ENCODE assay signal across 7 cellular contexts in the genomic region with DNA sequence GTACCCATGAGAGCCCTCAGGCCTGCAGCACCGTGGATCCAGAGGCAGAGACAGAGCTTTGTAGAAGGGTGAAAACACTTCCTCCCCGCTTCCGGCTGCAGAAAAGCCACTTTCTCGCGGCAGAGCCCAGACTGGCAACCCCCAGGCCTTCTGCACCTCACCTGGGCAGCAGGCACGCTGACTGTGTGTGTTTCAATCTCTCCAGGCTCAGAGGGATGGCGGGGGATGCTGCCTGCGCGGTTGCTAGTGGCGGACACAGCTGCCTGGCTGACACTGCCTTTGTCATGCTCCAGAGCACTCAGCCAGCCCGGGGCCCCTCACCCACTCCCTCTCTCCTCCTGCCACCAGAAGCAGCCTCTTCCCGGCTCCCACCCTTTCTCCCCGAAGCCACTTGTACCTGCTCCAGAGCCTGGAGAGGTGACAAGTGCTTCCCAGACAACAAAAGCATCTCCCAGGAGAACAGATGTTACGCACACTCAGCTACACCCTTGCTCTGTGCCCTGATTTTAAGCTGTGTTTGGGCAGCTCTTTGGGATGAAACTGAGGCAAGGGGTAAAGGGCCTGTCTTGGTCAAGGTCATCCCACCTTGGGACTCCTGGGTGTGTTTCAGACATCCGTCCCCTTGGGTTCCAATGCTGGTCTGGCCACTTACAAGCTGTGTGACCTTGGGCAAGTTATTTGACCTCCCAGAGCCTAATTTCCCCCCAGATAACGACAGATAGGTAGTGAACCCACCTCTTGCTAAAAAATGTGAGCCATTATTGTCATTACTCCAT. TPM values are rescaled to one million over a fixed set of nuclear protein-coding genes. Genes with fewer than 3 reads are reported as not detected.
DNase-seq lines count a peak whose midpoint lies in the region; ATAC-seq and TF ChIP-seq lines count a peak whose summit lies in the region.

No MANE protein-coding gene starts in this region.

- no peaks in the 10 kb centered on the region for H3K27me3 ChIP-seq in HAP-1 (ENCODE audit: low read depth)
- H3K27me3 ChIP-seq in PC-9 (ENCODE audit: insufficient read depth, low read depth), result no peaks in the 10 kb centered on the region
- H3K27me3 ChIP-seq in liver (ENCODE audit: control insufficient read depth in 4 of 4, insufficient read depth in 4 of 4, low read length in 3 of 4), result no peaks in the 10 kb centered on the region
- H3K27me3 ChIP-seq in thymus (ENCODE audit: control insufficient read depth, insufficient read depth), result peaks cover 3% of the 10 kb centered on the region

- TF ChIP-seq CTCF in PC-9 (conservative IDR thresholded peaks at IDR 0.05), result no peak
- no peak for TF ChIP-seq CTCF in astrocyte of the cerebellum (IDR thresholded peaks at IDR 0.05; ENCODE audit: low read depth, low read length, missing control alignments)
- TF ChIP-seq CTCF in liver (IDR thresholded peaks at IDR 0.05; ENCODE audit: low read depth, low read length, missing input control), result no peak

- peak overlapping the region; percentile 94; the same call in 1 of the 2 replicates for H2AFZ ChIP-seq in PC-9

- DNase-seq in HAP-1 (ENCODE audit: low spot score in 2 of 2) (peak in 1 of 2 experiments; percentile 54), PC-9 (no peak), astrocyte of the cerebellum (ENCODE audit: low read depth) (no peak)

- no TSS peak for BruUV-seq in PC-9 (replicated peaks; lab: Mats Ljungman, UMichigan)

- H3K36me3 ChIP-seq in HAP-1 (replicated peaks) (peaks cover 12% of the 10 kb centered on the region), PC-9 (ENCODE audit: low read depth) (0 out of 2 replicates have a peak, but pooled peaks cover 5% of the 10 kb centered on the region), liver (ENCODE audit: control insufficient read depth in 4 of 4, insufficient read depth in 3 of 4, low read depth in 1 of 4, low read length in 3 of 4) (no peaks in the 10 kb centered on the region), thymus (ENCODE audit: control insufficient read depth, insufficient read depth) (peaks cover 6% of the 10 kb centered on the region)

- 80% methylated on average over 16 of the region's 16 CpGs for WGBS in liver
- 46% methylated on average over 16 of the region's 16 CpGs for WGBS in thymus

- POLR2A ChIA-PET in PC-9 (lab: Charles Lee; ENCODE audit: unreplicated experiment), result no interaction called here

- CTCF ChIA-PET in PC-9 (lab: Charles Lee), result interaction anchor here (0.5 to 0.6 kb wide), 2 partner anchors 14 to 18 kb away, joined by 3 read pairs; no protein-coding TSS in a partner anchor

- no peak for TF ChIP-seq RAD21 in liver (IDR thresholded peaks at IDR 0.05)

- H3K4me3 ChIP-seq in HAP-1 (peak overlapping the region; percentile 66), PC-9 (peak overlapping the region; percentile 87), astrocyte of the cerebellum (ENCODE audit: low read depth, low read length) (peak overlapping the region; percentile 41), liver (ENCODE audit: low read depth in 1 of 3, low read length in 3 of 3) (peak overlapping the region in 2 of 3 donors; percentile 64 to 86), thymus (ENCODE audit: low read length) (peak overlapping the region; percentile 48)

- H3K79me2 ChIP-seq in PC-9 (ENCODE audit: low read depth), result peaks cover 12% of the 10 kb centered on the region

- H3K4me1 ChIP-seq in HAP-1 (peaks cover 9% of the 10 kb centered on the region), PC-9 (replicated peaks; ENCODE audit: insufficient read depth) (peaks cover 26% of the 10 kb centered on the region), liver (ENCODE audit: control insufficient read depth in 4 of 4, insufficient read depth in 4 of 4, low read length in 3 of 4) (peaks cover 2 to 12% (median 4%) of the 10 kb centered on the region in 4 donors), thymus (ENCODE audit: control insufficient read depth, insufficient read depth, low read length) (peaks cover 12% of the 10 kb centered on the region)

- H3F3A ChIP-seq in PC-9 (ENCODE audit: insufficient read depth, low read depth), result peaks cover 31% of the 10 kb centered on the region; the same call in 1 of the 2 replicates

- H3K9me2 ChIP-seq in PC-9 (ENCODE audit: insufficient read depth), result no peaks in the 10 kb centered on the region

- peak overlapping the region; percentile 92 for H3K4me2 ChIP-seq in PC-9

- H4K20me1 ChIP-seq in PC-9 (ENCODE audit: insufficient read depth), result no peaks in the 10 kb centered on the region

- intact Hi-C loops in PC-9 (cut with micrococcal nuclease; ENCODE audit: unreplicated experiment), result loop anchor here (1.0 kb wide), 3 partner anchors 7 to 87 kb away; no protein-coding TSS in a partner anchor

- H3K27ac ChIP-seq in PC-9, result peak overlapping the region; percentile 26; the same call in 1 of the 2 replicates
- peak overlapping the region; percentile 74 to 76 for H3K27ac ChIP-seq in liver (ENCODE audit: low read depth in 1 of 2, low read length in 2 of 2)
- peak overlapping the region; percentile 80 for H3K27ac ChIP-seq in thymus (ENCODE audit: low read depth)

- H3K9me3 ChIP-seq in HAP-1 (no peaks in the 10 kb centered on the region), PC-9 (ENCODE audit: insufficient read depth, low read depth) (no peaks in the 10 kb centered on the region), liver (ENCODE audit: control insufficient read depth in 4 of 4, low read length in 3 of 4) (no peaks in the 10 kb centered on the region), thymus (ENCODE audit: control insufficient read depth) (no peaks in the 10 kb centered on the region)

- in situ Hi-C loops in HAP-1 (cut with MboI; ENCODE audit: low sequenced_read_pairs) (no loop called here), astrocyte of the cerebellum (cut with HindIII; ENCODE audit: low sequenced_read_pairs) (no loop called here)

- no peak for ATAC-seq in HG02885 (IDR thresholded peaks at IDR 0.05; ENCODE audit: poor library complexity, unreplicated experiment)
- no peak for ATAC-seq in HG03280 (IDR thresholded peaks at IDR 0.05; ENCODE audit: unreplicated experiment)

- no peak overlapping the region for H3K9ac ChIP-seq in liver (ENCODE audit: low read depth in 1 of 2, low read length in 2 of 2)

TF ChIP-seq in liver, 16 proteins besides CTCF, POLR2A, EP300 and RAD21 (continues in another document):
- TF ChIP-seq, protein P1, sequence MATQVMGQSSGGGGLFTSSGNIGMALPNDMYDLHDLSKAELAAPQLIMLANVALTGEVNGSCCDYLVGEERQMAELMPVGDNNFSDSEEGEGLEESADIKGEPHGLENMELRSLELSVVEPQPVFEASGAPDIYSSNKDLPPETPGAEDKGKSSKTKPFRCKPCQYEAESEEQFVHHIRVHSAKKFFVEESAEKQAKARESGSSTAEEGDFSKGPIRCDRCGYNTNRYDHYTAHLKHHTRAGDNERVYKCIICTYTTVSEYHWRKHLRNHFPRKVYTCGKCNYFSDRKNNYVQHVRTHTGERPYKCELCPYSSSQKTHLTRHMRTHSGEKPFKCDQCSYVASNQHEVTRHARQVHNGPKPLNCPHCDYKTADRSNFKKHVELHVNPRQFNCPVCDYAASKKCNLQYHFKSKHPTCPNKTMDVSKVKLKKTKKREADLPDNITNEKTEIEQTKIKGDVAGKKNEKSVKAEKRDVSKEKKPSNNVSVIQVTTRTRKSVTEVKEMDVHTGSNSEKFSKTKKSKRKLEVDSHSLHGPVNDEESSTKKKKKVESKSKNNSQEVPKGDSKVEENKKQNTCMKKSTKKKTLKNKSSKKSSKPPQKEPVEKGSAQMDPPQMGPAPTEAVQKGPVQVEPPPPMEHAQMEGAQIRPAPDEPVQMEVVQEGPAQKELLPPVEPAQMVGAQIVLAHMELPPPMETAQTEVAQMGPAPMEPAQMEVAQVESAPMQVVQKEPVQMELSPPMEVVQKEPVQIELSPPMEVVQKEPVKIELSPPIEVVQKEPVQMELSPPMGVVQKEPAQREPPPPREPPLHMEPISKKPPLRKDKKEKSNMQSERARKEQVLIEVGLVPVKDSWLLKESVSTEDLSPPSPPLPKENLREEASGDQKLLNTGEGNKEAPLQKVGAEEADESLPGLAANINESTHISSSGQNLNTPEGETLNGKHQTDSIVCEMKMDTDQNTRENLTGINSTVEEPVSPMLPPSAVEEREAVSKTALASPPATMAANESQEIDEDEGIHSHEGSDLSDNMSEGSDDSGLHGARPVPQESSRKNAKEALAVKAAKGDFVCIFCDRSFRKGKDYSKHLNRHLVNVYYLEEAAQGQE (IDR thresholded peaks at IDR 0.05), result no peak
- no peak for TF ChIP-seq JUND (IDR thresholded peaks at IDR 0.05)
- TF ChIP-seq HNF4G (IDR thresholded peaks at IDR 0.05), result no peak
- no peak for TF ChIP-seq EGR1 (IDR thresholded peaks at IDR 0.05; ENCODE audit: low read depth in 2 of 2)
- TF ChIP-seq YY1 (IDR thresholded peaks at IDR 0.05), result no peak
- TF ChIP-seq GABPA (IDR thresholded peaks at IDR 0.05 in 1 of 2, conservative IDR thresholded peaks at IDR 0.05 in 1 of 2), result no peak
- no peak for TF ChIP-seq RXRA (IDR thresholded peaks at IDR 0.05)
- TF ChIP-seq TAF1 (conservative IDR thresholded peaks at IDR 0.05), result no peak
- TF ChIP-seq FOXA2 (IDR thresholded peaks at IDR 0.05), result no peak
- no peak for TF ChIP-seq NR2F2 (IDR thresholded peaks at IDR 0.05)
- TF ChIP-seq FOXA1 (IDR thresholded peaks at IDR 0.05), result no peak
- no peak for TF ChIP-seq HNF4A (conservative IDR thresholded peaks at IDR 0.05)
- TF ChIP-seq, protein P2, sequence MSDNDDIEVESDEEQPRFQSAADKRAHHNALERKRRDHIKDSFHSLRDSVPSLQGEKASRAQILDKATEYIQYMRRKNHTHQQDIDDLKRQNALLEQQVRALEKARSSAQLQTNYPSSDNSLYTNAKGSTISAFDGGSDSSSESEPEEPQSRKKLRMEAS (IDR thresholded peaks at IDR 0.05), result no peak
- TF ChIP-seq SP1 (IDR thresholded peaks at IDR 0.05), result no peak
- TF ChIP-seq ATF3 (IDR thresholded peaks at IDR 0.05), result no peak

RNA-seq across cellular contexts. Expression of gene GLIS2, which starts 9.2 kb away (rescaled TPM):
- 44.2 and 48.3 TPM in 2 replicates for total RNA-seq in PC-9 (2021)
- total RNA-seq in liver, result 1 to 10 TPM; 1.0 to 1.2 TPM
- polyA plus RNA-seq in liver, result 1 to 10 TPM in 1 of 2 donors, under 1 TPM in 1; 0.68 to 1.4 TPM
- 3.0 TPM for polyA plus RNA-seq in thymus

RNA-seq across cellular contexts. Expression of gene TFAP4, which starts 33.8 kb away (rescaled TPM):
- total RNA-seq in PC-9 (2021) (25.0 and 34.8 TPM in 2 replicates), liver (1 to 10 TPM; 2.8 to 3.8 TPM)
- polyA plus RNA-seq in liver (1 to 10 TPM; 1.5 to 3.5 TPM), thymus (8.7 TPM)

RNA-seq across cellular contexts. Expression of gene PAM16, which starts 44.5 kb away (rescaled TPM):
- 95.9 and 110 TPM in 2 replicates for total RNA-seq in PC-9 (2021)
- total RNA-seq in liver, result 10 to 100 TPM; 14.0 to 23.8 TPM
- 10 to 100 TPM; 35.3 to 70.5 TPM for polyA plus RNA-seq in liver
- polyA plus RNA-seq in thymus, result 86.9 TPM

Comparison
In these comparisons a context has a peak if more than half of its experiments do, and no peak if none do; other contexts are left out.
1. H3K27ac ChIP-seq: peak in every context shown above with its lines; median percentile 80 in thymus; 75 in liver; 26 in PC-9.
2. RNA of gene GLIS2, which starts 9.2 kb away (total RNA-seq): 44.2 to 48.3 TPM in PC-9; 1.0 to 1.2 TPM in liver; every median in the first group is over 10 times any median in the second.
3. Peak in every context shown above with its lines, with median percentiles within 50 percentile points of each other: H3K4me3 ChIP-seq.